1 cellular context compared by ENCODE assay signal in genomic region chr17:53950207-53950857, GRCh38.
TF ChIP-seq lines count a peak whose summit lies in the region.

No MANE protein-coding gene starts in this region.

TF ChIP-seq in GM23338, 12 proteins besides CTCF, POLR2A, EP300 and RAD21 (continued from another document):
- TF ChIP-seq ZNF462 (CRISPR knock-in tag; IDR thresholded peaks at IDR 0.05) (no peak), JUNB (IDR thresholded peaks at IDR 0.05; ENCODE audit: unreplicated experiment) (no peak), STAT1 (IDR thresholded peaks at IDR 0.05; ENCODE audit: unreplicated experiment) (no peak), NANOG (IDR thresholded peaks at IDR 0.05; ENCODE audit: borderline replicate concordance) (no peak), ETS1 (IDR thresholded peaks at IDR 0.05) (no peak), ZNF331 (CRISPR knock-in tag; IDR thresholded peaks at IDR 0.05; ENCODE audit: low read depth) (no peak)
